Comparison of ENCODE assay signal across 1 cellular context in genomic region chr3:168888781-168889180, GRCh38.
TF ChIP-seq lines count a peak whose summit lies in the region.

No MANE protein-coding gene starts in this region.

TF ChIP-seq in IMR-90, 13 proteins besides CTCF, POLR2A, EP300 and RAD21:
- TF ChIP-seq, protein P1, sequence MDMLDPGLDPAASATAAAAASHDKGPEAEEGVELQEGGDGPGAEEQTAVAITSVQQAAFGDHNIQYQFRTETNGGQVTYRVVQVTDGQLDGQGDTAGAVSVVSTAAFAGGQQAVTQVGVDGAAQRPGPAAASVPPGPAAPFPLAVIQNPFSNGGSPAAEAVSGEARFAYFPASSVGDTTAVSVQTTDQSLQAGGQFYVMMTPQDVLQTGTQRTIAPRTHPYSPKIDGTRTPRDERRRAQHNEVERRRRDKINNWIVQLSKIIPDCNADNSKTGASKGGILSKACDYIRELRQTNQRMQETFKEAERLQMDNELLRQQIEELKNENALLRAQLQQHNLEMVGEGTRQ (IDR thresholded peaks at IDR 0.05; ENCODE audit: low read depth, low read length): no peak
- TF ChIP-seq MAZ (IDR thresholded peaks at IDR 0.05; ENCODE audit: borderline replicate concordance, low read depth, low read length): no peak
- TF ChIP-seq MXI1 (IDR thresholded peaks at IDR 0.05; ENCODE audit: borderline replicate concordance, low read depth, low read length): no peak
- no peak for TF ChIP-seq RFX5 (IDR thresholded peaks at IDR 0.05; ENCODE audit: low read depth, low read length)
- TF ChIP-seq BHLHE40 (IDR thresholded peaks at IDR 0.05; ENCODE audit: low read depth, low read length): no peak
- TF ChIP-seq SMC3 (IDR thresholded peaks at IDR 0.05; ENCODE audit: low read depth, low read length): no peak
TF ChIP-seq in IMR-90: peak in this region for 0.
